ENCODE assay signal across 15 cellular contexts in the genomic region with DNA sequence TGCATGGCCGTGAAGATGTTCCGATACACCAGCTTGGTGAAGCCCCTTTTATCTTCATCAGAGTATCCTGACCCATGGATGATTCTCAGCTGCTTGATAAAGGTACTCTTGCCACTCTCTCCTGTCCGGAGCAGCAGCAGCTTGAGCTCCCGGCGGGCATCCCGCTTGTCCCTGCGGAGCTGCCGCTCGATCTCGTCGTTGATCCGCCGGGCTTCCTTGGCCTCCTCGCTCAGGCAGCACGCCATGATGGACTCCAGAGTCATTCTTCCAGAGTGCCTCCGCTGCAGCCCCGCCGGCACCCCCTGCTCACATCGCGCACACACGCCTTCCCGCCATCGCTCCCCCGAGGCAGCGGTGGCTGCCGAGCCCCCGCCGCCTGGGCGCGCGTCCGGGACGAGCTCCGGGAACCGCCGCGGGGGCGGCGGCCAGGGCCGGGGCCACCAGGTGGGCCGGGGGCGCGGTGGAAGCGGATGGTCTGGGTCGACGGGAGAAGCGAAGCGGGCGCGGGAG. TPM values are rescaled to one million over a fixed set of nuclear protein-coding genes. Genes with fewer than 3 reads are reported as not detected.
DNase-seq lines count a peak whose midpoint lies in the region; ATAC-seq and TF ChIP-seq lines count a peak whose summit lies in the region.
"Not testable (repeated sequence)": the region's sequence is repeated elsewhere in the genome, so short reads cannot be mapped to it uniquely, and the experiment has no call there.
"Had no signal": no experiment of that assay in that cellular context is flagged by ENCODE, and none has a peak within 500 bp of the region (broad histone marks: within the 10 kb centered on the region; RNA-seq: fewer than 3 reads in every experiment).

No MANE protein-coding gene starts in this region.

- peak overlapping the region; percentile 48; the same call in 1 of the 2 replicates for H3K9ac ChIP-seq in ES-I3 (ENCODE audit: low read depth, low read length)

- peak overlapping the region; percentile 23 for H3K4me3 ChIP-seq in urinary bladder (ENCODE audit: low read depth, low read length)

- DNase-seq in NCI-H748 (lab: John Stamatoyannopoulos, UW; ENCODE audit: unreplicated experiment) (peak; percentile 36), left kidney (ENCODE audit: low read depth, low spot score) (peak; percentile 41)
- not testable (repeated sequence) for DNase-seq in activated CD4-positive, alpha-beta memory T cell treated with anti-CD3 and anti-CD28 coated beads for 36 hours; Right ventricle myocardium superior; osteocyte (ENCODE audit: extremely low spot score, unreplicated experiment)
- peak; percentile 12 for DNase-seq in activated naive CD8-positive, alpha-beta T cell treated with anti-CD3 and anti-CD28 coated beads for 36 hours

- not testable (repeated sequence) for TF ChIP-seq CTCF in osteocyte (IDR thresholded peaks at IDR 0.05)

- H3K27ac Mint-ChIP-seq in activated CD4-positive, alpha-beta memory T cell treated with anti-CD3 and anti-CD28 coated beads for 36 hours; activated naive CD8-positive, alpha-beta T cell treated with anti-CD3 and anti-CD28 coated beads for 36 hours; osteocyte (ENCODE audit: unreplicated experiment): not testable (repeated sequence)

- H3K9me3 Mint-ChIP-seq in activated CD4-positive, alpha-beta memory T cell treated with anti-CD3 and anti-CD28 coated beads for 36 hours; activated naive CD8-positive, alpha-beta T cell treated with anti-CD3 and anti-CD28 coated beads for 36 hours; osteocyte (ENCODE audit: unreplicated experiment): not testable (repeated sequence)

- peak overlapping the region; percentile 42 for H3K4me3 Mint-ChIP-seq in activated CD4-positive, alpha-beta memory T cell treated with anti-CD3 and anti-CD28 coated beads for 36 hours
- H3K4me3 Mint-ChIP-seq in activated naive CD8-positive, alpha-beta T cell treated with anti-CD3 and anti-CD28 coated beads for 36 hours: peak overlapping the region; percentile 7
- peak overlapping the region; percentile 58 for H3K4me3 Mint-ChIP-seq in osteocyte (ENCODE audit: unreplicated experiment)

- WGBS in urinary bladder: 13% methylated on average over 44 of the region's 50 CpGs

- not testable (repeated sequence) for H3K36me3 Mint-ChIP-seq in activated CD4-positive, alpha-beta memory T cell treated with anti-CD3 and anti-CD28 coated beads for 36 hours; activated naive CD8-positive, alpha-beta T cell treated with anti-CD3 and anti-CD28 coated beads for 36 hours; osteocyte (ENCODE audit: unreplicated experiment)

- not testable (repeated sequence) for H3K9me3 ChIP-seq in ES-I3 (ENCODE audit: control insufficient read depth, insufficient read depth, low read length)

- POLR2A ChIA-PET in activated CD4-positive, alpha-beta memory T cell treated with anti-CD3 and anti-CD28 coated beads for 36 hours (lab: Charles Lee): not testable (repeated sequence)

- ATAC-seq in Right ventricle myocardium superior (ENCODE audit: poor library complexity): peak; percentile 36

- H3K4me1 Mint-ChIP-seq in activated CD4-positive, alpha-beta memory T cell treated with anti-CD3 and anti-CD28 coated beads for 36 hours (ENCODE audit: low read depth); activated naive CD8-positive, alpha-beta T cell treated with anti-CD3 and anti-CD28 coated beads for 36 hours; osteocyte (ENCODE audit: unreplicated experiment): not testable (repeated sequence)

- not testable (repeated sequence) for H3K36me3 ChIP-seq in ES-I3 (ENCODE audit: insufficient read depth, low read length); urinary bladder (ENCODE audit: insufficient read depth)

- H3K4me1 ChIP-seq in ES-I3 (ENCODE audit: insufficient read depth, low read length); urinary bladder (ENCODE audit: insufficient read depth): not testable (repeated sequence)

- intact Hi-C loops in activated CD4-positive, alpha-beta memory T cell treated with anti-CD3 and anti-CD28 coated beads for 36 hours (cut with micrococcal nuclease): loop anchor here (5.0 kb wide), 1 partner anchor 68 kb away; the partner anchor contains the start of gene MZT2A
- intact Hi-C loops in Right ventricle myocardium superior (cut with DNase I): not testable (repeated sequence)

- H3K27ac ChIP-seq in urinary bladder (ENCODE audit: low read depth): not testable (repeated sequence)

- CTCF ChIA-PET in activated CD4-positive, alpha-beta memory T cell treated with anti-CD3 and anti-CD28 coated beads for 36 hours (lab: Charles Lee): not testable (repeated sequence)

- H3K27me3 Mint-ChIP-seq in activated CD4-positive, alpha-beta memory T cell treated with anti-CD3 and anti-CD28 coated beads for 36 hours: peaks cover 51% of the 10 kb centered on the region
- peaks cover 70% of the 10 kb centered on the region for H3K27me3 Mint-ChIP-seq in activated naive CD8-positive, alpha-beta T cell treated with anti-CD3 and anti-CD28 coated beads for 36 hours
- peaks cover 89% of the 10 kb centered on the region for H3K27me3 Mint-ChIP-seq in osteocyte (ENCODE audit: unreplicated experiment)

RNA-seq across cellular contexts. Expression of gene TUBA3D, which starts 51.3 kb away (rescaled TPM):
- total RNA-seq in activated CD4-positive, alpha-beta memory T cell treated with anti-CD3 and anti-CD28 coated beads for 36 hours: not detected
- total RNA-seq in activated naive CD8-positive, alpha-beta T cell treated with anti-CD3 and anti-CD28 coated beads for 36 hours: not detected
- 113 TPM for total RNA-seq in Right ventricle myocardium superior
- not detected in 2 replicates for total RNA-seq in osteocyte
- not detected for total RNA-seq in urinary bladder
- polyA plus RNA-seq in urinary bladder: not detected
- total RNA-seq: CD4-positive, CD25-positive, alpha-beta regulatory T cell; dermis blood vessel endothelial cell; GM23248; lower lobe of right lung; OCI-LY7; sigmoid colon had no signal
- polyA plus RNA-seq: AG04450; CD4-positive, CD25-positive, alpha-beta regulatory T cell; GM23248 had no signal

Comparison
In these comparisons a context has a peak if more than half of its experiments do, and no peak if none do; other contexts are left out.
1. H3K4me3 Mint-ChIP-seq: peak in every context shown above with its lines; median percentile 58 in osteocyte; 42 in activated CD4-positive, alpha-beta memory T cell treated with anti-CD3 and anti-CD28 coated beads for 36 hours; 7 in activated naive CD8-positive, alpha-beta T cell treated with anti-CD3 and anti-CD28 coated beads for 36 hours.
2. RNA of gene TUBA3D, which starts 51.3 kb away (total RNA-seq): 113 TPM in Right ventricle myocardium superior (single experiment); not detected in activated CD4-positive, alpha-beta memory T cell treated with anti-CD3 and anti-CD28 coated beads for 36 hours, not detected in activated naive CD8-positive, alpha-beta T cell treated with anti-CD3 and anti-CD28 coated beads for 36 hours, not detected in osteocyte and not detected in urinary bladder (single experiment); every median in the first group is over 100 times any median in the second.